ENCODE assay signal across 12 cellular contexts in the genomic region with DNA sequence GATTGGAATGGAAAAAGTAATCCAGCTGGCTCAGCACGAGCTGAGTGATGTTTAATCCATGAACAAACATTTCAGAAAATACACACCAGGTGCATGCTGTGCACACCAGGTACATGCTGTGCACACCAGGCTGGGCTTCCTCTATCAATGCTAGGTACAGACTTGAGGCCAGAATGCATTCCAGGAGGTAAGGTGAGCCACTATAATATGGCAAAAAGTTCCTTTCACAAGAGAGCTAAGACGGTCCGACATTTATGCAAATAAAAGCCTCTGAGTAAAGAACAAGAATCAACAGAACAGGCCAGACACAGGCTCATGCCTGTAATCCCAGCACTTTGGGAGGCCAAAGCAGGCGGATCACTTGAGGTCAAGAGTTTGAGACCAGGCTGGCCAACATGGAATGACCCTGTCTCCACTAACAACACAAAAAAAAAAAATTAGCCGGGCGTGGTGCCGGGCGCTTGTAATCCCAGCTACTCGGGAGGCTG.
A peak's percentile ranks its signal among the peaks of the same experiment; 100 is the strongest.
DNase-seq lines count a peak whose midpoint lies in the region; ATAC-seq, FAIRE-seq and TF ChIP-seq lines count a peak whose summit lies in the region.
"Had no signal": no experiment of that assay in that cellular context is flagged by ENCODE, and none has a peak within 500 bp of the region (broad histone marks: within the 10 kb centered on the region; RNA-seq: fewer than 3 reads in every experiment).

No MANE protein-coding gene starts in this region.

- ATAC-seq in A549 (peak in 1 of 2 experiments; percentile 65; a peak in 4 of 6 replicates), HG02884 (IDR thresholded peaks at IDR 0.05; ENCODE audit: unreplicated experiment) (no peak), HG03139 (IDR thresholded peaks at IDR 0.05; ENCODE audit: unreplicated experiment) (no peak)

- no peak for TF ChIP-seq EP300 in A549 (IDR thresholded peaks at IDR 0.05)

- no peak for TF ChIP-seq POLR2A in A549 (IDR thresholded peaks at IDR 0.05; ENCODE audit: low read length)

- peak overlapping the region; percentile 77 for H3K27ac Mint-ChIP-seq in activated T-helper 1 cell treated with anti-CD3 and anti-CD28 coated beads, Interleukin-12 subunit alpha, Interleukin-12 subunit beta, Interleukin-2, Interleukin-4 antibody, amounts not matched to agents 30 ng/mL and 10 ng/mL and 1 ng/mL, durations not matched to agents 14 hours and 24 hours and 36 hours
- H3K27ac Mint-ChIP-seq in mesothelial cell of epicardium, result peak overlapping the region; percentile 85

- H3K4me2 ChIP-seq in A549, result peak overlapping the region; percentile 52

- H3K27me3 Mint-ChIP-seq in activated T-helper 1 cell treated with anti-CD3 and anti-CD28 coated beads, Interleukin-12 subunit alpha, Interleukin-12 subunit beta, Interleukin-2, Interleukin-4 antibody, amounts not matched to agents 30 ng/mL and 10 ng/mL and 1 ng/mL, durations not matched to agents 14 hours and 24 hours and 36 hours (ENCODE audit: insufficient read depth), result no peaks in the 10 kb centered on the region
- no peaks in the 10 kb centered on the region for H3K27me3 Mint-ChIP-seq in mesothelial cell of epicardium (ENCODE audit: low read depth)

- POLR2A ChIA-PET in A549 (lab: Yijun Ruan, JAX), result no interaction called here

- peak in 1 of 2 experiments; percentile 45 for DNase-seq in A549 (ENCODE audit: low read depth in 1 of 2, low spot score in 1 of 2)
- peak; percentile 59 for DNase-seq in DMS53 treated with DMSO at 0.1 percent for 48 hours (lab: John Stamatoyannopoulos, UW; ENCODE audit: unreplicated experiment)
- DNase-seq in activated T-helper 1 cell treated with anti-CD3 and anti-CD28 coated beads, Interleukin-12 subunit alpha, Interleukin-12 subunit beta, Interleukin-2, Interleukin-4 antibody, amounts not matched to agents 30 ng/mL and 10 ng/mL and 1 ng/mL, durations not matched to agents 14 hours and 24 hours and 36 hours (ENCODE audit: low spot score), result no peak
- no peak for DNase-seq in mesothelial cell of epicardium (ENCODE audit: low spot score in 2 of 2, unreplicated experiment in 2 of 2)
- DNase-seq in NCI-H2196 treated with DMSO at 0.1 percent for 48 hours (lab: John Stamatoyannopoulos, UW; ENCODE audit: unreplicated experiment), result no peak
- DNase-seq in RPMI8226, result no peak
- DNase-seq: activated naive CD4-positive, alpha-beta T cell; stimulated activated CD4-positive, alpha-beta T cell treated with anti-CD3 and anti-CD28 coated beads, Interleukin-4, amount 100 ng/mL, for 24 hours had no signal

- H3K4me3 ChIP-seq in A549, result no peak overlapping the region
- H3K4me3 ChIP-seq: thoracic aorta had no signal

- peaks cover 15% of the 10 kb centered on the region for H3K36me3 Mint-ChIP-seq in activated T-helper 1 cell treated with anti-CD3 and anti-CD28 coated beads, Interleukin-12 subunit alpha, Interleukin-12 subunit beta, Interleukin-2, Interleukin-4 antibody, amounts not matched to agents 30 ng/mL and 10 ng/mL and 1 ng/mL, durations not matched to agents 14 hours and 24 hours and 36 hours (ENCODE audit: low read depth)
- H3K36me3 Mint-ChIP-seq in mesothelial cell of epicardium, result peaks cover under 1% of the 10 kb centered on the region

- peaks cover 53% of the 10 kb centered on the region for H3K4me1 ChIP-seq in A549

- peak overlapping the region; percentile 28 to 48; a peak in 5 of 6 replicates for H3K27ac ChIP-seq in A549
- H3K27ac ChIP-seq: thoracic aorta had no signal

- FAIRE-seq in A549 (lab: Jason Lieb, UNC), result no peak
- FAIRE-seq: TTC549 had no signal

- H3K9me3 ChIP-seq in A549, result no peaks in the 10 kb centered on the region
- H3K9me3 ChIP-seq: thoracic aorta had no signal

- 16% methylated on average over 9 of the region's 9 CpGs for WGBS in A549 (ENCODE audit: missing lambda C conversion rate)

- TF ChIP-seq RAD21 in A549 (conservative IDR thresholded peaks at IDR 0.05 in 1 of 2, IDR thresholded peaks at IDR 0.05 in 1 of 2), result no peak

- CTCF ChIA-PET in A549 (lab: Yijun Ruan, JAX), result interaction anchor here (1.2 to 2.3 kb wide), 4 partner anchors 8 to 212 kb away, joined by 3 to 8 read pairs (median 4); no protein-coding TSS in a partner anchor

- no peak for TF ChIP-seq CTCF in A549 (IDR thresholded peaks at IDR 0.05)
- TF ChIP-seq CTCF in mesothelial cell of epicardium (IDR thresholded peaks at IDR 0.05; ENCODE audit: unreplicated experiment), result no peak

- intact Hi-C loops in activated T-helper 1 cell treated with anti-CD3 and anti-CD28 coated beads, Interleukin-12 subunit alpha, Interleukin-12 subunit beta, Interleukin-2, Interleukin-4 antibody, amounts not matched to agents 30 ng/mL and 10 ng/mL and 1 ng/mL, durations not matched to agents 14 hours and 24 hours and 36 hours (cut with micrococcal nuclease), result loop anchor here (2.0 kb wide), 1 partner anchor 15 kb away; no protein-coding TSS in a partner anchor

- H3K4me1 Mint-ChIP-seq in activated T-helper 1 cell treated with anti-CD3 and anti-CD28 coated beads, Interleukin-12 subunit alpha, Interleukin-12 subunit beta, Interleukin-2, Interleukin-4 antibody, amounts not matched to agents 30 ng/mL and 10 ng/mL and 1 ng/mL, durations not matched to agents 14 hours and 24 hours and 36 hours (ENCODE audit: low read depth), result peaks cover 62% of the 10 kb centered on the region
- peaks cover 38% of the 10 kb centered on the region for H3K4me1 Mint-ChIP-seq in mesothelial cell of epicardium

- no peak overlapping the region for H3K4me3 Mint-ChIP-seq in activated T-helper 1 cell treated with anti-CD3 and anti-CD28 coated beads, Interleukin-12 subunit alpha, Interleukin-12 subunit beta, Interleukin-2, Interleukin-4 antibody, amounts not matched to agents 30 ng/mL and 10 ng/mL and 1 ng/mL, durations not matched to agents 14 hours and 24 hours and 36 hours
- no peak overlapping the region for H3K4me3 Mint-ChIP-seq in mesothelial cell of epicardium

- H3K9me3 Mint-ChIP-seq in activated T-helper 1 cell treated with anti-CD3 and anti-CD28 coated beads, Interleukin-12 subunit alpha, Interleukin-12 subunit beta, Interleukin-2, Interleukin-4 antibody, amounts not matched to agents 30 ng/mL and 10 ng/mL and 1 ng/mL, durations not matched to agents 14 hours and 24 hours and 36 hours, result no peaks in the 10 kb centered on the region
- H3K9me3 Mint-ChIP-seq in mesothelial cell of epicardium, result no peaks in the 10 kb centered on the region

TF ChIP-seq in A549, 52 proteins besides CTCF, POLR2A, EP300 and RAD21:
- TF ChIP-seq ATOH8 (CRISPR knock-in tag; IDR thresholded peaks at IDR 0.05; ENCODE audit: low read depth), result no peak
- peak; percentile 33 for TF ChIP-seq MAFK (IDR thresholded peaks at IDR 0.05; ENCODE audit: partially characterized antibody)
